9 cellular contexts compared by ENCODE assay signal in genomic region chr17:55770220-55770870, GRCh38. TPM values are rescaled to one million over a fixed set of nuclear protein-coding genes. Genes with fewer than 3 reads are reported as not detected.
DNase-seq lines count a peak whose midpoint lies in the region; ATAC-seq and TF ChIP-seq lines count a peak whose summit lies in the region.
"Had no signal": no experiment of that assay in that cellular context is flagged by ENCODE, and none has a peak within 500 bp of the region (broad histone marks: within the 10 kb centered on the region; RNA-seq: fewer than 3 reads in every experiment).

No MANE protein-coding gene starts in this region.

- intact Hi-C loops in gastrocnemius medialis (cut with DNase I; ENCODE audit: low total_unique reads) (loop anchor here (1.0 to 2.0 kb wide), 3 partner anchors 54 to 244 kb away; no protein-coding TSS in a partner anchor), posterior vena cava (cut with DNase I) (loop anchor here in 1 of 2 donors (10.0 kb wide), 1 partner anchor 246 kb away; no protein-coding TSS in a partner anchor)

- H3K9ac ChIP-seq in Loucy (ENCODE audit: low read depth, low read length, poor library complexity, severe bottlenecking) = no peak overlapping the region

- TF ChIP-seq CTCF in DOHH2 (IDR thresholded peaks at IDR 0.05; ENCODE audit: low read depth, low read length, poor library complexity, severe bottlenecking) = peak; percentile 67
- TF ChIP-seq CTCF in Loucy (conservative IDR thresholded peaks at IDR 0.05; ENCODE audit: low read length) = peak; percentile 77
- peak; percentile 69 to 75 (median 72) for TF ChIP-seq CTCF in gastrocnemius medialis (IDR thresholded peaks at IDR 0.05 in 4 of 5, conservative IDR thresholded peaks at IDR 0.05 in 1 of 5)

- no peak overlapping the region for H2AFZ ChIP-seq in Loucy (ENCODE audit: low read length)

- H3F3A ChIP-seq in DOHH2 (ENCODE audit: control insufficient read depth, insufficient read depth) (no peaks in the 10 kb centered on the region), Loucy (ENCODE audit: low read depth) (no peaks in the 10 kb centered on the region)

- TF ChIP-seq POLR2A in gastrocnemius medialis (IDR thresholded peaks at IDR 0.05) = no peak

- H3K79me2 ChIP-seq in DOHH2 (ENCODE audit: control insufficient read depth, low read length) = no peaks in the 10 kb centered on the region
- no peaks in the 10 kb centered on the region for H3K79me2 ChIP-seq in Loucy (ENCODE audit: insufficient read depth, low read length)

- H3K9me3 ChIP-seq in DOHH2 (ENCODE audit: control insufficient read depth, insufficient read depth, low read length) (no peaks in the 10 kb centered on the region), Loucy (ENCODE audit: insufficient read depth, low read depth, low read length) (no peaks in the 10 kb centered on the region), gastrocnemius medialis (no peaks in the 10 kb centered on the region)

- no peak overlapping the region for H3K4me3 ChIP-seq in DOHH2 (ENCODE audit: low read length)
- H3K4me3 ChIP-seq in Loucy (ENCODE audit: low read length, poor library complexity, severe bottlenecking) = no peak overlapping the region
- no peak overlapping the region for H3K4me3 ChIP-seq in gastrocnemius medialis

- H3K27ac ChIP-seq in DOHH2 (ENCODE audit: low read depth, low read length) (no peak overlapping the region), gastrocnemius medialis (peak overlapping the region; percentile 20 to 48 (median 38))

- ATAC-seq in gastrocnemius medialis (peak; percentile 70 to 83), HG03039 (IDR thresholded peaks at IDR 0.05; ENCODE audit: unreplicated experiment) (no peak)

- H3K4me2 ChIP-seq in DOHH2 (ENCODE audit: low read length) (no peak overlapping the region), Loucy (ENCODE audit: low read depth, low read length, poor library complexity, severe bottlenecking) (no peak overlapping the region)

- in situ Hi-C loops in gastrocnemius medialis (cut with MboI; ENCODE audit: low sequenced_read_pairs in 4 of 4) = loop anchor here in 3 of 4 donors (5.0 to 10.0 kb wide), 5 partner anchors 52 to 243 kb away; no protein-coding TSS in a partner anchor

- H3K9me2 ChIP-seq in DOHH2 (replicated peaks; ENCODE audit: control insufficient read depth, low read length) = no peaks in the 10 kb centered on the region
- no peaks in the 10 kb centered on the region for H3K9me2 ChIP-seq in Loucy (replicated peaks; ENCODE audit: low read depth, low read length)

- H3K27me3 ChIP-seq in DOHH2 (ENCODE audit: control insufficient read depth, low read length) (no peaks in the 10 kb centered on the region), Loucy (ENCODE audit: insufficient read depth, low read length, poor library complexity, severe bottlenecking) (no peaks in the 10 kb centered on the region), gastrocnemius medialis (no peaks in the 10 kb centered on the region)

- peak; percentile 39 for DNase-seq in SKM-1 treated with dmso at 0.1 percent for 144 hours (lab: John Stamatoyannopoulos, UW; ENCODE audit: unreplicated experiment)
- peak; percentile 54 for DNase-seq in glomerular endothelial cell (ENCODE audit: extremely low read depth, low read depth, low spot score)
- no peak for DNase-seq in gastrocnemius medialis
- DNase-seq in UCSD-AML1 (lab: John Stamatoyannopoulos, UW; ENCODE audit: unreplicated experiment) = no peak
- DNase-seq in posterior vena cava (ENCODE audit: low spot score) = no peak
- DNase-seq: activated B cell treated with CpG ODN at 0.5 μM for 24 hours had no signal

- H4K20me1 ChIP-seq in DOHH2 (ENCODE audit: control insufficient read depth, insufficient read depth, low read depth, low read length) (no peaks in the 10 kb centered on the region), Loucy (ENCODE audit: insufficient read depth, low read length, poor library complexity, severe bottlenecking) (no peaks in the 10 kb centered on the region)

- H3K4me1 ChIP-seq in DOHH2 (ENCODE audit: control insufficient read depth, low read length) (no peaks in the 10 kb centered on the region), Loucy (ENCODE audit: insufficient read depth, low read length, poor library complexity, severe bottlenecking) (no peaks in the 10 kb centered on the region), gastrocnemius medialis (peaks cover 10 to 13% of the 10 kb centered on the region in 2 donors)

- no peaks in the 10 kb centered on the region; the same call in 1 of the 2 replicates for H3K36me3 ChIP-seq in DOHH2 (ENCODE audit: control insufficient read depth, low read length)
- H3K36me3 ChIP-seq in Loucy (ENCODE audit: insufficient read depth, low read length) = peaks cover 54% of the 10 kb centered on the region; the same call in 1 of the 2 replicates
- H3K36me3 ChIP-seq in gastrocnemius medialis = peaks cover 0 to 47% of the 10 kb centered on the region in 2 donors

RNA-seq across cellular contexts. Expression of gene PCTP, which starts 19.5 kb away (rescaled TPM):
- 22.6 and 29.6 TPM in 2 replicates for total RNA-seq in glomerular endothelial cell
- total RNA-seq in gastrocnemius medialis = 10 to 100 TPM; 10.1 to 41.7 (median 13.3) TPM
- 10 to 100 TPM; 10.0 to 12.8 TPM for total RNA-seq in posterior vena cava

RNA-seq across cellular contexts. Expression of gene TMEM100, which starts 47.7 kb away (rescaled TPM):
- total RNA-seq in glomerular endothelial cell (0.12 TPM in 1 of 2 replicates, not detected in the other), gastrocnemius medialis (10 to 100 TPM in 2 of 4 donors, 1 to 10 TPM in 1, under 1 TPM in 1; 0.39 to 87.9 (median 6.1) TPM), posterior vena cava (10 to 100 TPM; 11.8 to 15.1 TPM)
- total RNA-seq: activated B cell treated with CpG ODN at 0.5 μM for 24 hours had no signal

Comparison
In these comparisons a context has a peak if more than half of its experiments do, and no peak if none do; other contexts are left out.
1. DNase-seq: peak in SKM-1 treated with dmso at 0.1 percent for 144 hours (single experiment) and glomerular endothelial cell (single experiment); none in gastrocnemius medialis (0 of 2), UCSD-AML1 (single experiment) and posterior vena cava (single experiment).
2. Peak in every context shown above with its lines, with median percentiles within 50 percentile points of each other: CTCF ChIP-seq.